In genomic region chr7:157339777-157340677, GRCh38 we compare ENCODE assay signal across 8 cellular contexts. TPM values are rescaled to one million over a fixed set of nuclear protein-coding genes. Genes with fewer than 3 reads are reported as not detected.
A peak's percentile ranks its signal among the peaks of the same experiment; 100 is the strongest.
DNase-seq lines count a peak whose midpoint lies in the region; ATAC-seq, FAIRE-seq and TF ChIP-seq lines count a peak whose summit lies in the region.

No MANE protein-coding gene starts in this region.

- no peaks in the 10 kb centered on the region for H3K9me2 ChIP-seq in HCT116 (ENCODE audit: insufficient read depth)

- peaks cover 78% of the 10 kb centered on the region for H3K79me2 ChIP-seq in HCT116 (ENCODE audit: insufficient read depth, low read length)

- peaks cover 25% of the 10 kb centered on the region for H3K4me1 Mint-ChIP-seq in mesothelial cell of epicardium

- peak; percentile 79 for DNase-seq in DMS53 (lab: John Stamatoyannopoulos, UW)
- peak; percentile 53 for DNase-seq in HCT116 (ENCODE audit: low read depth, low spot score)
- peak; percentile 38 for DNase-seq in NCI-H526 treated with DMSO at 0.1 percent for 48 hours (lab: John Stamatoyannopoulos, UW)
- DNase-seq in activated CD8-positive, alpha-beta memory T cell treated with anti-CD3 and anti-CD28 coated beads for 4 hours (ENCODE audit: low read depth in 2 of 2), result peak; percentile 31 to 43
- peak in 1 of 2 experiments; percentile 67 for DNase-seq in mesothelial cell of epicardium (ENCODE audit: low spot score in 2 of 2, unreplicated experiment in 2 of 2)
- peak; percentile 38 to 59 for DNase-seq in stimulated activated CD8-positive, alpha-beta memory T cell treated with anti-CD3 and anti-CD28 coated beads, Interleukin-7, amount 100 ng/mL, for 4 hours (ENCODE audit: low read depth in 2 of 2)
- DNase-seq in 8988T, result no peak

- H3K27me3 ChIP-seq in HCT116 (ENCODE audit: insufficient read depth, low read length), result no peaks in the 10 kb centered on the region

- H2AFZ ChIP-seq in HCT116 (ENCODE audit: low read depth, low read length, poor library complexity, severe bottlenecking), result no peak overlapping the region

- BruUV-seq in HCT116 (replicated peaks; lab: Mats Ljungman, UMichigan), result no TSS peak

- peak overlapping the region; percentile 18; the same call in 1 of the 2 replicates for H3K9ac ChIP-seq in HCT116 (ENCODE audit: low read length)

- CTCF ChIA-PET in HCT116 (lab: Charles Lee), result interaction anchor here (0.9 to 1.0 kb wide), 3 partner anchors 18 to 40 kb away, joined by 3 to 4 read pairs (median 3); no protein-coding TSS in a partner anchor

- no peaks in the 10 kb centered on the region for H3K27me3 Mint-ChIP-seq in mesothelial cell of epicardium (ENCODE audit: low read depth)

- no peak for TF ChIP-seq POLR2A in HCT116 (IDR thresholded peaks at IDR 0.05; ENCODE audit: borderline replicate concordance, extremely low read depth, insufficient read depth, insufficient read length)

- POLR2A ChIA-PET in HCT116 (lab: Charles Lee), result interaction anchor here (0.7 kb wide), 1 partner anchor 19 kb away, joined by 3 read pairs; no protein-coding TSS in a partner anchor

- H4K20me1 ChIP-seq in HCT116 (ENCODE audit: insufficient read depth), result peaks cover 22% of the 10 kb centered on the region; the same call in 1 of the 2 replicates

- H3K9me3 ChIP-seq in HCT116 (ENCODE audit: control insufficient read depth in 1 of 2, insufficient read depth in 1 of 2, low read depth in 1 of 2, low read length in 2 of 2), result no peaks in the 10 kb centered on the region

- H3K4me2 ChIP-seq in HCT116 (ENCODE audit: low read length), result peak overlapping the region; percentile 96

- H3K27ac Mint-ChIP-seq in mesothelial cell of epicardium, result peak overlapping the region; percentile 5

- TF ChIP-seq CTCF in HCT116 (IDR thresholded peaks at IDR 0.05 in 2 of 3, conservative IDR thresholded peaks at IDR 0.05 in 1 of 3; ENCODE audit: borderline replicate concordance in 1 of 3, insufficient read depth in 1 of 3, low read depth in 2 of 3, low read length in 2 of 3), result peak; percentile 84 to 97 (median 90)
- TF ChIP-seq CTCF in mesothelial cell of epicardium (IDR thresholded peaks at IDR 0.05; ENCODE audit: unreplicated experiment), result peak; percentile 87

- peak; percentile 59 for ATAC-seq in HCT116

- peaks cover 17 to 57% of the 10 kb centered on the region in 2 experiments for H3K4me1 ChIP-seq in HCT116 (ENCODE audit: control insufficient read depth in 1 of 2, insufficient read depth in 2 of 2, low read length in 2 of 2)

- peak; percentile 84 for TF ChIP-seq RAD21 in HCT116 (IDR thresholded peaks at IDR 0.05; ENCODE audit: low read depth)

- no peaks in the 10 kb centered on the region for H3K9me3 Mint-ChIP-seq in mesothelial cell of epicardium

- 0 out of 4 replicates have a peak, but pooled peaks cover 0 to 3% of the 10 kb centered on the region in 2 experiments for H3K36me3 ChIP-seq in HCT116 (ENCODE audit: control insufficient read depth in 1 of 2, insufficient read depth in 2 of 2, low read length in 2 of 2)

- peak overlapping the region; percentile 47 for H3K4me3 Mint-ChIP-seq in mesothelial cell of epicardium

- H3K27ac ChIP-seq in HCT116 (ENCODE audit: low read depth, low read length), result peak overlapping the region; percentile 17

- RAD21 ChIA-PET in HCT116 (lab: Charles Lee; ENCODE audit: low non-redundant PET in 1 of 2, low total read pairs in 2 of 2, uncharacterized antibody in 2 of 2, unreplicated experiment in 2 of 2), result interaction anchor here in 1 of 2 experiments (0.6 kb wide), 1 partner anchor 1144 kb away, joined by 3 read pairs; no protein-coding TSS in a partner anchor

- peak overlapping the region in 1 of 2 experiments; percentile 2; a peak in 1 of 4 replicates for H3K4me3 ChIP-seq in HCT116 (replicated peaks in 1 of 2; ENCODE audit: low read depth in 1 of 2, low read length in 2 of 2)

- H3K36me3 Mint-ChIP-seq in mesothelial cell of epicardium, result no peaks in the 10 kb centered on the region

- intact Hi-C loops in HCT116 (cut with micrococcal nuclease), result loop anchor here (1.0 to 10.0 kb wide), 2 partner anchors 111 to 435 kb away; no protein-coding TSS in a partner anchor

- FAIRE-seq in endometrium (lab: Jason Lieb, UNC), result peak; percentile 89

TF ChIP-seq in HCT116, 20 proteins besides CTCF, POLR2A, EP300 and RAD21:
- TF ChIP-seq, protein P1, sequence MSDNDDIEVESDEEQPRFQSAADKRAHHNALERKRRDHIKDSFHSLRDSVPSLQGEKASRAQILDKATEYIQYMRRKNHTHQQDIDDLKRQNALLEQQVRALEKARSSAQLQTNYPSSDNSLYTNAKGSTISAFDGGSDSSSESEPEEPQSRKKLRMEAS (IDR thresholded peaks at IDR 0.05), result 0 out of 2 replicates have a peak, but pooled peaks have one; percentile 7
- no peak for TF ChIP-seq ZNF274 (IDR thresholded peaks at IDR 0.05; ENCODE audit: low read depth, low read length)
- no peak for TF ChIP-seq EZH2phosphoT487 (IDR thresholded peaks at IDR 0.05; ENCODE audit: borderline replicate concordance)
- TF ChIP-seq FOSL1 (IDR thresholded peaks at IDR 0.05; ENCODE audit: low read depth), result 0 out of 2 replicates have a peak, but pooled peaks have one; percentile 16
TF ChIP-seq in HCT116: peak in this region for 2.

RNA-seq across cellular contexts. Expression of gene DNAJB6, which starts 3.2 kb away (rescaled TPM):
- total RNA-seq in HCT116 (2021; ENCODE audit: unreplicated experiment), result 82.5 TPM
- 49.6 and 52.8 TPM in 2 replicates for polyA plus RNA-seq in HCT116 (2012)
- total RNA-seq in mesothelial cell of epicardium, result 104 to 115 TPM (median 110 TPM) in 3 replicates
